In genomic region chr19:29212614-29213573, GRCh38 we compare ENCODE assay signal across 8 cellular contexts.
DNase-seq lines count a peak whose midpoint lies in the region; ATAC-seq lines count a peak whose summit lies in the region.

Gene UQCRFS1, minus strand, starts transcription at chr19:29213151. Its CDS starts 33 bp downstream, at chr19:29213118.

- peaks cover 6 to 40% (median 24%) of the 10 kb centered on the region in 11 experiments; a peak in 20 of 22 replicates for H3K36me3 ChIP-seq in BLaER1 treated with 17β-estradiol and CSF1 and Interleukin-3, amounts not matched to agents 10 nM and 100 nM

- ATAC-seq in GM19328 (IDR thresholded peaks at IDR 0.05; ENCODE audit: unreplicated experiment), result peak; percentile 95
- peak; percentile 96 for ATAC-seq in HG03469 (IDR thresholded peaks at IDR 0.05; ENCODE audit: unreplicated experiment)

- H3K27ac ChIP-seq in BLaER1 treated with 17β-estradiol and CSF1 and Interleukin-3, amounts not matched to agents 10 nM and 100 nM, result peak within 1 kb of the TSS; percentile 94 to 100 (median 100)
- peak within 1 kb of the TSS; percentile 70 for H3K27ac ChIP-seq in cingulate gyrus (ENCODE audit: low read depth, low read length)

- peak within 1 kb of the TSS; percentile 79 to 100 (median 98) for H3K4me3 ChIP-seq in BLaER1 treated with 17β-estradiol and CSF1 and Interleukin-3, amounts not matched to agents 10 nM and 100 nM

- no peaks in the 10 kb centered on the region for H3K27me3 ChIP-seq in BLaER1 treated with 17β-estradiol and CSF1 and Interleukin-3, amounts not matched to agents 10 nM and 100 nM

- peaks cover 0 to 14% (median 9%) of the 10 kb centered on the region in 11 experiments; a peak in 16 of 22 replicates for H3K9me3 ChIP-seq in BLaER1 treated with 17β-estradiol and CSF1 and Interleukin-3, amounts not matched to agents 10 nM and 100 nM (replicated peaks in 1 of 11)

- peaks cover 24 to 44% (median 34%) of the 10 kb centered on the region in 11 experiments for H4K20me1 ChIP-seq in BLaER1 treated with 17β-estradiol and CSF1 and Interleukin-3, amounts not matched to agents 10 nM and 100 nM

- peak within 1 kb of the TSS; percentile 79 to 96 (median 92) for H3K4me2 ChIP-seq in BLaER1 treated with 17β-estradiol and CSF1 and Interleukin-3, amounts not matched to agents 10 nM and 100 nM

- peaks cover 10 to 30% (median 16%) of the 10 kb centered on the region in 10 experiments for H3K4me1 ChIP-seq in BLaER1 treated with 17β-estradiol and CSF1 and Interleukin-3, amounts not matched to agents 10 nM and 100 nM

- peak within 1 kb of the TSS; percentile 93 to 100 (median 100) for H3K9ac ChIP-seq in BLaER1 treated with 17β-estradiol and CSF1 and Interleukin-3, amounts not matched to agents 10 nM and 100 nM

- peak; percentile 92 to 98 for DNase-seq in NCI-H526 (lab: John Stamatoyannopoulos, UW)
- DNase-seq in activated CD4-positive, alpha-beta T cell treated with anti-CD3 and anti-CD28 coated beads for 48 hours, result peak; percentile 98
- DNase-seq in kidney tubule cell (ENCODE audit: low spot score), result peak; percentile 94
- DNase-seq in stimulated activated CD4-positive, alpha-beta T cell treated with anti-CD3 and anti-CD28 coated beads, Interleukin-1b, Interleukin-23, amount 100 ng/mL, for 1 hour (ENCODE audit: low read depth in 2 of 2), result peak; percentile 87 to 92

Comparison
In these comparisons a context has a peak if more than half of its experiments do, and no peak if none do; other contexts are left out.
1. Peak in every context shown above with its lines: DNase-seq, ATAC-seq, H3K4me3 ChIP-seq and H3K27ac ChIP-seq.